In genomic region chr14:106185837-106186233, GRCh38 we compare ENCODE assay signal across 10 cellular contexts.
A peak's percentile ranks its signal among the peaks of the same experiment; 100 is the strongest.
DNase-seq lines count a peak whose midpoint lies in the region; ATAC-seq and TF ChIP-seq lines count a peak whose summit lies in the region.
"Had no signal": no experiment of that assay in that cellular context is flagged by ENCODE, and none has a peak within 500 bp of the region (broad histone marks: within the 10 kb centered on the region; RNA-seq: fewer than 3 reads in every experiment).

No MANE protein-coding gene starts in this region.

- TF ChIP-seq CTCF in GM12872 (IDR thresholded peaks at IDR 0.05; ENCODE audit: insufficient read depth, low read depth, low read length) = peak; percentile 49; the same call in 2 of the 3 replicates
- TF ChIP-seq CTCF in WERI-Rb-1 (IDR thresholded peaks at IDR 0.05; ENCODE audit: low read depth, low read length) = 0 out of 2 replicates have a peak, but pooled peaks have one; percentile 34

- H3K27ac ChIP-seq in WERI-Rb-1 = no peak overlapping the region

- ATAC-seq in GM19023 (IDR thresholded peaks at IDR 0.05; ENCODE audit: unreplicated experiment) = no peak

- H3K36me3 ChIP-seq in WERI-Rb-1 = no peaks in the 10 kb centered on the region

- H3K27me3 ChIP-seq in WERI-Rb-1 (ENCODE audit: insufficient read depth, low read depth, severe bottlenecking) = no peaks in the 10 kb centered on the region

- H3K4me3 ChIP-seq in WERI-Rb-1 (ENCODE audit: low read depth, low read length) = no peak overlapping the region
- H3K4me3 ChIP-seq: skin epidermis had no signal

- DNase-seq in WERI-Rb-1 (peak; percentile 11), NCI-H1436 (lab: John Stamatoyannopoulos, UW) (no peak), hypothalamus (lab: John Stamatoyannopoulos, UW) (no peak), GM19240 (ENCODE audit: insufficient read length, low spot score) (no peak)
- peak; percentile 71 for DNase-seq in activated naive CD4-positive, alpha-beta T cell treated with anti-CD3 and anti-CD28 coated beads, Interleukin-2, amount 50 U/mL, for 16 hours
- peak; percentile 27 to 52 (median 32) for DNase-seq in stimulated activated CD4-positive, alpha-beta T cell treated with anti-CD3 and anti-CD28 coated beads, TNF-alpha, amount 100 ng/mL, for 48 hours (ENCODE audit: low read depth in 3 of 3)
- DNase-seq: NCI-H82 had no signal

- no peaks in the 10 kb centered on the region for H3K9me3 ChIP-seq in WERI-Rb-1 (ENCODE audit: severe bottlenecking)

Comparison
In these comparisons a context has a peak if more than half of its experiments do, and no peak if none do; other contexts are left out.
1. DNase-seq: peak in WERI-Rb-1 (single experiment), activated naive CD4-positive, alpha-beta T cell treated with anti-CD3 and anti-CD28 coated beads, Interleukin-2, amount 50 U/mL, for 16 hours (single experiment) and stimulated activated CD4-positive, alpha-beta T cell treated with anti-CD3 and anti-CD28 coated beads, TNF-alpha, amount 100 ng/mL, for 48 hours (3 of 3); none in NCI-H1436 (single experiment), hypothalamus (0 of 51) and GM19240 (single experiment).